13 cellular contexts compared by ENCODE assay signal in the genomic region with DNA sequence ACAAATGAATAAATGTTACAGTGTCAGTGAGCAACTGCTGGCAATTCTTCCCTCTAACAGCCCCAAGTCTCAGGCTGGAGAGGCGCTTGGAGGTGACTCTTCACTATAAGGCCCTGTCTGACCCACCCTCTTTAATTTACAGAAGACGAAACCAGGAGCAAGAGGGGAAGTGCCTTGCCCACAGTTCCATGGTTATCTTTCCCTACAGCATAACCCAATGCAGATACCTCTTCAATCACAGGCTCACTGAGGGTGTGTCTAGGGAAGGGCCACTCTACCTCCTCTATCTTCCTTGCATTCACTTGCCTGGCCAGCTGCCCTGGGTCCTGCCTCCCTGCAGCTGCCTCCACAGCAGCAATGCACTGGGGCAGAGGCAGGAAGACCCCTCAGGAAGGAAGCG.
"Had no signal": no experiment of that assay in that cellular context is flagged by ENCODE, and none has a peak within 500 bp of the region (broad histone marks: within the 10 kb centered on the region; RNA-seq: fewer than 3 reads in every experiment).

No MANE protein-coding gene starts in this region.

- H3K9me3 ChIP-seq: ascending aorta, esophagus squamous epithelium, left lung, testis, upper lobe of right lung had no signal

- H3K4me3 ChIP-seq: ascending aorta, esophagus squamous epithelium, left lung, testis, upper lobe of right lung had no signal

- ATAC-seq: activated CD4-positive, CD25-positive, alpha-beta regulatory T cell treated with anti-CD3 and anti-CD28 coated beads, Interleukin-2, amount 50 U/mL, for 24 hours; left lung; upper lobe of right lung had no signal

- H3K36me3 ChIP-seq: ascending aorta, esophagus squamous epithelium, left lung, upper lobe of right lung had no signal

- H3K27me3 ChIP-seq: ascending aorta, esophagus squamous epithelium, left lung, testis, upper lobe of right lung had no signal

- H3K27ac ChIP-seq: ascending aorta, esophagus squamous epithelium, testis, upper lobe of right lung had no signal

- DNase-seq: activated CD4-positive, alpha-beta T cell treated with anti-CD3 and anti-CD28 coated beads, Interleukin-2, amount 50 U/mL, for 48 hours; activated CD8-positive, alpha-beta memory T cell treated with anti-CD3 and anti-CD28 coated beads, Interleukin-2, amount 50 U/mL, for 4 hours; esophagus squamous epithelium; foreskin fibroblast; left lung; mesendoderm; stimulated activated CD4-positive, alpha-beta T cell treated with anti-CD3 and anti-CD28 coated beads, Interleukin-12 subunit alpha, Interleukin-12 subunit beta, amount 100 ng/mL, for 4 hours; stimulated activated CD4-positive, alpha-beta T cell treated with anti-CD3 and anti-CD28 coated beads, Interleukin-2, amount 100 ng/mL, for 48 hours; T-helper 1 cell; testis; upper lobe of right lung had no signal
